Comparison of ENCODE assay signal across 1 cellular context in genomic region chr1:3204725-3205124, GRCh38.
TF ChIP-seq lines count a peak whose summit lies in the region.

No MANE protein-coding gene starts in this region.

TF ChIP-seq in WTC11, 78 proteins besides CTCF, POLR2A, EP300 and RAD21 (continued from another document):
- no peak for TF ChIP-seq ZNF281 (CRISPR knock-in tag; IDR thresholded peaks at IDR 0.05)
- no peak for TF ChIP-seq SP1 (CRISPR knock-in tag; conservative IDR thresholded peaks at IDR 0.05)
- TF ChIP-seq ATF1 (CRISPR knock-in tag; IDR thresholded peaks at IDR 0.05), result no peak
